Comparison of ENCODE assay signal across 25 cellular contexts in genomic region chr3:129758921-129759320, GRCh38.
"Had no signal": no experiment of that assay in that cellular context is flagged by ENCODE, and none has a peak within 500 bp of the region (broad histone marks: within the 10 kb centered on the region; RNA-seq: fewer than 3 reads in every experiment).

No MANE protein-coding gene starts in this region.

- H3K27ac Mint-ChIP-seq: activated B cell treated with CpG ODN at 0.5 μM for 24 hours; activated CD8-positive, alpha-beta T cell treated with anti-CD3 and anti-CD28 coated beads for 36 hours; activated T-helper 17 cell treated with anti-CD3 and anti-CD28 coated beads, Interleukin-2, amount 50 U/mL, for 72 hours; brain; naive thymus-derived CD8-positive, alpha-beta T cell; neural progenitor cell; T-helper 2 cell treated with Interferon-gamma antibody and Interleukin-4, amounts not matched to agents 5 μg/mL and 100 μg/mL, for 36 hours; type B pancreatic cell had no signal

- H3K4me3 Mint-ChIP-seq: activated B cell treated with CpG ODN at 0.5 μM for 24 hours; activated CD8-positive, alpha-beta T cell treated with anti-CD3 and anti-CD28 coated beads for 36 hours; activated T-cell treated with anti-CD3 and anti-CD28 coated beads, Interleukin-2, amount 50 U/mL, for 4 hours; activated T-helper 17 cell treated with anti-CD3 and anti-CD28 coated beads, Interleukin-2, amount 50 U/mL, for 72 hours; brain; effector memory CD8-positive, alpha-beta T cell; naive thymus-derived CD8-positive, alpha-beta T cell; neural progenitor cell; T-helper 2 cell treated with Interferon-gamma antibody and Interleukin-4, amounts not matched to agents 5 μg/mL and 100 μg/mL, for 36 hours; type B pancreatic cell had no signal

- DNase-seq: activated B cell treated with CpG ODN at 0.5 μM for 24 hours; activated CD4-positive, alpha-beta T cell treated with anti-CD3 and anti-CD28 coated beads, Interleukin-2, amount 50 U/mL, for 1 hour; activated CD8-positive, alpha-beta T cell treated with anti-CD3 and anti-CD28 coated beads for 36 hours; activated gamma-delta T cell treated with Interleukin-2 at 50 U/mL for 16 hours; activated naive CD4-positive, alpha-beta T cell treated with anti-CD3 and anti-CD28 coated beads, Interleukin-2, amount 50 U/mL, for 16 hours; activated T-cell treated with anti-CD3 and anti-CD28 coated beads, Interleukin-2, amount 50 U/mL, for 4 hours; aorta; effector memory CD8-positive, alpha-beta T cell; heart left ventricle; midbrain; naive thymus-derived CD8-positive, alpha-beta T cell; posterior cingulate gyrus; right cardiac atrium; stimulated activated CD4-positive, alpha-beta T cell treated with anti-CD3 and anti-CD28 coated beads, Interleukin-2, amount 100 ng/mL, for 48 hours; stimulated activated naive CD4-positive, alpha-beta T cell treated with Interleukin-2 at 50 U/mL for 16 hours; substantia nigra; T-helper 1 cell had no signal

- H3K9me3 Mint-ChIP-seq: effector memory CD8-positive, alpha-beta T cell; type B pancreatic cell had no signal

- H3K36me3 ChIP-seq: cardiac muscle cell, heart left ventricle, neural progenitor cell, vagina had no signal

- H3K4me1 ChIP-seq: neural progenitor cell, vagina had no signal

- H3K4me1 Mint-ChIP-seq: activated B cell treated with CpG ODN at 0.5 μM for 24 hours; activated T-helper 17 cell treated with anti-CD3 and anti-CD28 coated beads, Interleukin-2, amount 50 U/mL, for 72 hours; neural progenitor cell had no signal

- H3K27me3 ChIP-seq: cardiac muscle cell, heart left ventricle, neural progenitor cell, vagina had no signal

- ATAC-seq: activated CD8-positive, alpha-beta T cell treated with anti-CD3 and anti-CD28 coated beads for 36 hours; activated T-cell treated with anti-CD3 and anti-CD28 coated beads, Interleukin-2, amount 50 U/mL, for 4 hours; activated T-helper 17 cell treated with anti-CD3 and anti-CD28 coated beads, Interleukin-2, amount 50 U/mL, for 72 hours; effector memory CD8-positive, alpha-beta T cell; heart left ventricle; naive thymus-derived CD8-positive, alpha-beta T cell; right cardiac atrium had no signal

- H3K27ac ChIP-seq: cardiac muscle cell, coronary artery, neural progenitor cell, vagina had no signal

- H3K9ac ChIP-seq: neural progenitor cell had no signal

- H2AFZ ChIP-seq: neural progenitor cell had no signal

- H3K9me3 ChIP-seq: heart left ventricle, vagina had no signal

- H3K4me2 ChIP-seq: neural progenitor cell had no signal

- H3K27me3 Mint-ChIP-seq: activated B cell treated with CpG ODN at 0.5 μM for 24 hours; activated CD8-positive, alpha-beta T cell treated with anti-CD3 and anti-CD28 coated beads for 36 hours; activated T-helper 17 cell treated with anti-CD3 and anti-CD28 coated beads, Interleukin-2, amount 50 U/mL, for 72 hours; brain; effector memory CD8-positive, alpha-beta T cell; naive thymus-derived CD8-positive, alpha-beta T cell; type B pancreatic cell had no signal

- H3K4me3 ChIP-seq: cardiac muscle cell, coronary artery, heart left ventricle, neural progenitor cell, vagina had no signal
